ENCODE assay signal across 9 cellular contexts in the genomic region with DNA sequence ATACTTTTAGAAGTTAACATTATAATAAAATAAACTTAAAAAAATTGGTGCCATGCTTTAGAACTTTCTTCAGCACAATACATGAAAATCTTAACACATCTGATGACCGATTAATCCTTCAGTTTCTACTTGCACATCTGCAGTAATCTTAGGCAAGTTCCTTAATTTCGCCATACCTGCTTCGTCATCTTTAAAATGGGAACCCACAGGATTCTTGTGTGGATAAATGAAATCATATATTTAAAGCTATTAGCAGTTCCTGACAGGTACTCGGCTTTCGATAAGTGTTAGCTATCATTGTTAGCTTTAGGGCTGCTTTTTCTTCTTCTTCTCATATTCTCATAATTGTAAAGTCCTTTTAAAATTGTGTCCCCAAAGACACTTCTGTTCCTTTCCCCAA. TPM values are rescaled to one million over a fixed set of nuclear protein-coding genes. Genes with fewer than 3 reads are reported as not detected.
DNase-seq lines count a peak whose midpoint lies in the region; ATAC-seq and TF ChIP-seq lines count a peak whose summit lies in the region.
"Had no signal": no experiment of that assay in that cellular context is flagged by ENCODE, and none has a peak within 500 bp of the region (broad histone marks: within the 10 kb centered on the region; RNA-seq: fewer than 3 reads in every experiment).

No MANE protein-coding gene starts in this region.

- peaks cover 18 to 64% (median 35%) of the 10 kb centered on the region in 6 donors for H3K4me1 ChIP-seq in spleen

- H3K4me1 Mint-ChIP-seq in T-helper 17 cell, result peaks cover 8% of the 10 kb centered on the region
- H3K4me1 Mint-ChIP-seq in glutamatergic neuron (ENCODE audit: low read depth, unreplicated experiment), result no peaks in the 10 kb centered on the region

- ATAC-seq in T-helper 17 cell, result no peak

- intact Hi-C loops in spleen (cut with DNase I; ENCODE audit: low total_unique reads), result no loop called here

- H3K27me3 Mint-ChIP-seq in T-helper 17 cell (no peaks in the 10 kb centered on the region), glutamatergic neuron (ENCODE audit: unreplicated experiment) (no peaks in the 10 kb centered on the region)

- H3K9me3 Mint-ChIP-seq in glutamatergic neuron (ENCODE audit: unreplicated experiment), result no peaks in the 10 kb centered on the region

- H3K27ac Mint-ChIP-seq in T-helper 17 cell, result peak overlapping the region; percentile 97
- H3K27ac Mint-ChIP-seq in glutamatergic neuron (ENCODE audit: unreplicated experiment), result no peak overlapping the region

- DNase-seq in DMS53 (lab: John Stamatoyannopoulos, UW) (peak; percentile 50), DMS53 treated with DMSO at 0.1 percent for 48 hours (lab: John Stamatoyannopoulos, UW; ENCODE audit: unreplicated experiment) (no peak), T-helper 17 cell (no peak), glutamatergic neuron (no peak), spleen (no peak), D341Med (ENCODE audit: low spot score) (no peak), NCI-H2196 treated with DMSO at 0.1 percent for 48 hours (lab: John Stamatoyannopoulos, UW; ENCODE audit: unreplicated experiment) (no peak)
- DNase-seq in stimulated activated CD4-positive, alpha-beta T cell treated with anti-CD3 and anti-CD28 coated beads, Interleukin-12 subunit alpha, Interleukin-12 subunit beta, amount 100 ng/mL, for 4 hours, result no peak
- DNase-seq: 8988T had no signal

- H3K27me3 ChIP-seq in spleen (replicated peaks in 1 of 7), result no peaks in the 10 kb centered on the region

- H3K27ac ChIP-seq in spleen, result peak overlapping the region; percentile 66 to 92 (median 87)

- WGBS in spleen, 5 donors, result 22 to 35% (median 29%) methylated on average over 5 of the region's 5 CpGs

- H3K9me3 ChIP-seq in T-helper 17 cell (ENCODE audit: control insufficient read depth, low read length, poor library complexity, severe bottlenecking) (no peaks in the 10 kb centered on the region), spleen (no peaks in the 10 kb centered on the region)

- no peak for TF ChIP-seq POLR2A in spleen (IDR thresholded peaks at IDR 0.05)

- no peaks in the 10 kb centered on the region for H3K36me3 Mint-ChIP-seq in T-helper 17 cell (ENCODE audit: low read depth)
- H3K36me3 Mint-ChIP-seq in glutamatergic neuron (ENCODE audit: unreplicated experiment), result no peaks in the 10 kb centered on the region

- no peak for TF ChIP-seq CTCF in glutamatergic neuron (IDR thresholded peaks at IDR 0.05; ENCODE audit: partially characterized antibody, unreplicated experiment)
- TF ChIP-seq CTCF in spleen (IDR thresholded peaks at IDR 0.05 in 8 of 11, conservative IDR thresholded peaks at IDR 0.05 in 3 of 11), result no peak

- H3K4me3 ChIP-seq in spleen, result peak overlapping the region in 7 of 8 donors; percentile 74 to 88 (median 85)

- H3K4me3 Mint-ChIP-seq in T-helper 17 cell (peak overlapping the region; percentile 99), glutamatergic neuron (ENCODE audit: unreplicated experiment) (peak overlapping the region; percentile 99)

- no peaks in the 10 kb centered on the region for H3K36me3 ChIP-seq in spleen

RNA-seq across cellular contexts. Expression of gene VPS50, which starts 0.9 kb away (rescaled TPM):
- total RNA-seq in T-helper 17 cell (10 to 100 TPM; 23.8 to 27.5 TPM), glutamatergic neuron (ENCODE audit: unreplicated experiment) (31.7 TPM), spleen (10 to 100 TPM; 27.4 to 62.6 (median 36.8) TPM)
- polyA plus RNA-seq in spleen, result 10 to 100 TPM in 1 of 3 donors, 1 to 10 TPM in 2; 8.1 to 10.4 (median 8.5) TPM

RNA-seq across cellular contexts. Expression of gene HEPACAM2, which starts 5.0 kb away (rescaled TPM):
- total RNA-seq in T-helper 17 cell (not detected), glutamatergic neuron (ENCODE audit: unreplicated experiment) (not detected), spleen (1 to 10 TPM in 1 of 7 donors, under 1 TPM in 1, not detected in 5; 0.28 to 2.4 TPM)
- under 1 TPM in 1 of 3 donors, not detected in 2; 0.06 TPM for polyA plus RNA-seq in spleen
